10 cellular contexts compared by ENCODE assay signal in the genomic region with DNA sequence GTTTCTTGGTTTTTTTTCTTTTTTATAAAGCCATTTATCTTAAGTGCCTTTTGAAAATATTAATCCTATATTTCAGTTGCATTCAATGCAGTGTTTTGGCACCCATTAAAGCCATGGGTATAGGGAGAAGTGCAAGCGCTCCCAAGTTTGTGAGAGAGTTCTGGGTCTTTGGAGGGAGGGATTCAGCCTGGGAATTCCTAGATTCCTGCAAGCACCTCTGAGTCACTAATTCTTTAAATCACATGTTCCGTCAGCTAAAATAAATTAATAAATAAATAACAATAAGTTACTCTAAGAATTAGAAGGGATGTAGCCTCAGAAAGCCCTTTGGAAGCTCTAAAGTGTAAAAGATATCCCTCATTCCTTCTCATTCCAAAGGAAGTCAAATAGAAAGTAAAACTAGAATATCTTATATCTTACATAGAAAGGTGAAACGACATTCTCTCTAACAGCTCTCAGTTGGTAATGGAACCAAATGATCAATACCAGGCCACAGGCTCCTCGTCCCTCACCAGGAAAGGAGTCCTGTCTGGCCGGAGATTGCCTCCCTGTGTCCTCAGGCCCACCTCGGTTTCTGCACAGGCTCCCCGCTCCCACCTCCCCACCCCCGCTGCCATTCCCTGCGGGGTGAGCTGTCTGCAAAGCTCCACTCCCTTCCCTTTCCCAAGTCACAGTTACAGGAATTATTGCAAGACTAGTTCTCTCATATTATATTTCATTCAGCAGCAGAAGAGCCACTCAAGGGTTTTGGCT.
DNase-seq lines count a peak whose midpoint lies in the region; ATAC-seq and TF ChIP-seq lines count a peak whose summit lies in the region.
"Had no signal": no experiment of that assay in that cellular context is flagged by ENCODE, and none has a peak within 500 bp of the region (broad histone marks: within the 10 kb centered on the region; RNA-seq: fewer than 3 reads in every experiment).

No MANE protein-coding gene starts in this region.

- H3K27ac ChIP-seq in stomach smooth muscle (ENCODE audit: low read length), result no peak overlapping the region

- H3K9ac ChIP-seq in stomach smooth muscle (ENCODE audit: low read length in 2 of 2), result no peak overlapping the region

- no peak for TF ChIP-seq CTCF in choroid plexus epithelial cell (conservative IDR thresholded peaks at IDR 0.05; ENCODE audit: low read depth, low read length)

- no peaks in the 10 kb centered on the region for H3K27me3 ChIP-seq in stomach smooth muscle (ENCODE audit: control insufficient read depth in 1 of 2, insufficient read depth in 2 of 2, low read length in 2 of 2)

- H3K36me3 ChIP-seq in stomach smooth muscle (ENCODE audit: control insufficient read depth in 2 of 2, insufficient read depth in 2 of 2, low read length in 2 of 2), result no peaks in the 10 kb centered on the region

- ATAC-seq in GM18867 (IDR thresholded peaks at IDR 0.05; ENCODE audit: unreplicated experiment) (no peak), GM18909 (IDR thresholded peaks at IDR 0.05; ENCODE audit: poor library complexity, unreplicated experiment) (no peak)

- H3K4me3 ChIP-seq in choroid plexus epithelial cell (ENCODE audit: low read depth, low read length) (peak overlapping the region; percentile 61), stomach smooth muscle (ENCODE audit: low read length in 2 of 2) (peak overlapping the region; percentile 21 to 66)

- no peaks in the 10 kb centered on the region for H3K9me3 ChIP-seq in stomach smooth muscle (ENCODE audit: control insufficient read depth in 2 of 2, low read length in 2 of 2)

- DNase-seq in HPDE6-E6E7 (ENCODE audit: extremely low spot score) (peak; percentile 70), choroid plexus epithelial cell (ENCODE audit: low read depth) (peak; percentile 69), left kidney (ENCODE audit: low read depth, low spot score) (peak; percentile 82), NCI-H1694 (lab: John Stamatoyannopoulos, UW) (no peak), NCI-H82 treated with DMSO at 0.1 percent for 48 hours (lab: John Stamatoyannopoulos, UW; ENCODE audit: unreplicated experiment) (no peak)
- DNase-seq: activated naive CD4-positive, alpha-beta T cell treated with anti-CD3 and anti-CD28 coated beads, Interleukin-2, amount 50 U/mL, for 16 hours; stimulated activated CD4-positive, alpha-beta T cell treated with anti-CD3 and anti-CD28 coated beads, Interleukin-12 subunit alpha, Interleukin-12 subunit beta, amount 100 ng/mL, for 4 hours had no signal

- H3K4me1 ChIP-seq in stomach smooth muscle (ENCODE audit: control insufficient read depth, insufficient read depth, low read length), result peaks cover 5% of the 10 kb centered on the region

Comparison
In these comparisons a context has a peak if more than half of its experiments do, and no peak if none do; other contexts are left out.
1. DNase-seq: peak in HPDE6-E6E7 (single experiment), choroid plexus epithelial cell (single experiment) and left kidney (single experiment); none in NCI-H1694 (single experiment) and NCI-H82 treated with DMSO at 0.1 percent for 48 hours (single experiment).